Comparison of ENCODE assay signal across 8 cellular contexts in the genomic region with DNA sequence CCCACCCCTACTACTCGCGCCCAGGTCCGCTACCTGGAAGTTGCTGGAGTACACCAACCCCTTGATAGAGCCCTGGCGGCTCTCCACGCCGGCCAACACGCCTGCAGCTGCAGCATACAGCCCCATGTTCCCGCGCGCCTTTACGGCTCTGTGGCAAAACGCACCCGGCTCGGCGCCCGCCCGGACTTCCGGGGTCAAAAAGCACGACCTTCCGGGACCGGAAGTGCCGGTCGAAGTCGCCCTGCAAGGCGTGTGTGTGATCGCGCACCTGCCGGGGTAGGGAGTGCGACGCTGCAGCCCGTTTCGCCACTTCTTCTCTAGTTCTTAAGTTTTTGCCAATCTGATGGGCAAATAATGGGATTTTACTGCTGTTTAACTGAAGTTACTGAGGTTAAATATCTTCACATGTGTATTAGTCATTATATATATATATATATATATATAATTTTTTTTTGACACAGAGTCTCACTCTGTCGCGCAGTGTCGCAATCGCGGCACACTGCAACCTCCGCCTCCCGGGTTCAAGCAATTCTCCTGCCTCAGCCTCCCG. TPM values are rescaled to one million over a fixed set of nuclear protein-coding genes. Genes with fewer than 3 reads are reported as not detected.
DNase-seq lines count a peak whose midpoint lies in the region; ATAC-seq and TF ChIP-seq lines count a peak whose summit lies in the region.

A gene (minus strand): TSS at position 162 of the 550 bp plus-strand sequence. CDS start 36 bp downstream, at position 126.

- H3K27ac ChIP-seq in AG04450 (ENCODE audit: low read depth, low read length) (no peak within 1 kb of the TSS), cingulate gyrus (ENCODE audit: low read depth, low read length) (peak within 1 kb of the TSS; percentile 23)

- peak; percentile 87 for ATAC-seq in GM18907 (IDR thresholded peaks at IDR 0.05; ENCODE audit: unreplicated experiment)
- ATAC-seq in HG03139 (IDR thresholded peaks at IDR 0.05; ENCODE audit: unreplicated experiment), result peak; percentile 89

- H3K27me3 ChIP-seq in AG04450 (ENCODE audit: control insufficient read depth, insufficient read depth, low read length), result no peaks in the 10 kb centered on the region

- peak; percentile 6 for DNase-seq in AG04450 (ENCODE audit: low read depth, low spot score)
- DNase-seq in NCI-H345 treated with DMSO at 0.1 percent for 48 hours (lab: John Stamatoyannopoulos, UW; ENCODE audit: unreplicated experiment), result peak; percentile 63
- peak; percentile 82 to 86 for DNase-seq in activated CD4-positive, alpha-beta T cell treated with anti-CD3 and anti-CD28 coated beads for 24 hours (ENCODE audit: low read depth in 2 of 2)
- DNase-seq in left kidney (ENCODE audit: low read depth, low spot score), result peak; percentile 94
- peak; percentile 92 to 93 for DNase-seq in stimulated activated CD4-positive, alpha-beta T cell treated with anti-CD3 and anti-CD28 coated beads, Interleukin-2, amount 100 ng/mL, for 24 hours

- CTCF ChIA-PET in AG04450 (lab: Charles Lee), result no interaction called here

- POLR2A ChIA-PET in AG04450 (lab: Yijun Ruan, JAX), result interaction anchor here (0.6 kb wide), 1 partner anchor 92 kb away, joined by 3 read pairs; no protein-coding TSS in a partner anchor

- peak within 1 kb of the TSS; percentile 71 for H3K4me3 ChIP-seq in AG04450 (ENCODE audit: low read depth, low read length)

- TF ChIP-seq CTCF in AG04450 (IDR thresholded peaks at IDR 0.05; ENCODE audit: low read depth, low read length), result no peak

- no peaks in the 10 kb centered on the region; the same call in 1 of the 2 replicates for H3K9me3 ChIP-seq in AG04450 (ENCODE audit: control insufficient read depth, insufficient read depth, low read length)

RNA-seq across cellular contexts. Expression of the gene that starts here (rescaled TPM):
- 13.6 and 18.6 TPM in 2 replicates for polyA plus RNA-seq in AG04450 (2011; rRNA removed)
- polyA minus RNA-seq in AG04450 (2011; rRNA and poly(A)+ RNA removed), result 9.7 and 16.0 TPM in 2 replicates

Comparison
In these comparisons a context has a peak if more than half of its experiments do, and no peak if none do; other contexts are left out.
1. DNase-seq: peak in every context shown above with its lines; median percentile 94 in left kidney; 92 in stimulated activated CD4-positive, alpha-beta T cell treated with anti-CD3 and anti-CD28 coated beads, Interleukin-2, amount 100 ng/mL, for 24 hours; 84 in activated CD4-positive, alpha-beta T cell treated with anti-CD3 and anti-CD28 coated beads for 24 hours; 63 in NCI-H345 treated with DMSO at 0.1 percent for 48 hours; 6 in AG04450.